ENCODE assay signal across 11 cellular contexts in the genomic region with DNA sequence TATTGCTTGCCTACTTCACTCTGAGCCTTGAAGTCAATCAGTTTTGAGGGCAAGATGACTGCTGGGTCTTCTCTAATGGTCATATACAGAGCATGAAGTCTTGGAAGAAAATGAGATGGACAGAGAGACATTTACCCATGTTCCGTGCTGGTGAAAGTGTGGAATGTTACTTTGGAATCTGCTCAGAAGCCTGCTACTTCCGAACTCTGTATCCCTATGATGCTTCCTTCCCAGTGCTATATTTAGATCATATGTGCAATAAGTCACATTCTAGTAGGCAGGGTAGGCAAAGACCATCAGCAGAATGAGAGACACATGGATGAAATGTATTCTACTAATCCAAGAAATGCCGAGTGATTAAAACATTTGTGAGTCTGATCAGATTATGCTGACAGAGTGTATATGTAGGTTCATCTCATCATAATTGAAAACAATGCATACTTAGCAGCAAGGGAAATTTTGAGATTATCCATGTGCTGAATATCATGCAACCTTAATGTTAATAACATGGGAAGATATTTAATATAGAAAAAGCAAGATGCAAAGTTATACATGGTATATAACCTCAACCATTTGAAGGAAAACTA.
DNase-seq lines count a peak whose midpoint lies in the region; ATAC-seq and TF ChIP-seq lines count a peak whose summit lies in the region.
"Had no signal": no experiment of that assay in that cellular context is flagged by ENCODE, and none has a peak within 500 bp of the region (broad histone marks: within the 10 kb centered on the region; RNA-seq: fewer than 3 reads in every experiment).

No MANE protein-coding gene starts in this region.

- TF ChIP-seq CTCF in cardiac muscle cell (IDR thresholded peaks at IDR 0.05; ENCODE audit: low read depth, low read length) (no peak), osteocyte (IDR thresholded peaks at IDR 0.05) (no peak)

- H3K4me3 ChIP-seq in cardiac muscle cell, result no peak overlapping the region
- H3K4me3 ChIP-seq: smooth muscle cell had no signal

- H3K9me3 Mint-ChIP-seq in osteocyte (ENCODE audit: unreplicated experiment), result no peaks in the 10 kb centered on the region

- no peaks in the 10 kb centered on the region for H3K27me3 Mint-ChIP-seq in osteocyte (ENCODE audit: unreplicated experiment)

- H3K36me3 ChIP-seq in cardiac muscle cell, result no peaks in the 10 kb centered on the region

- DNase-seq in cardiac muscle cell (ENCODE audit: low read depth in 1 of 2, low spot score in 1 of 2) (peak in 1 of 2 donors; percentile 46), Right ventricle myocardium inferior (ENCODE audit: missing footprints) (no peak), amniotic epithelial cell (ENCODE audit: low read depth) (peak; percentile 18), hepatic stellate cell (ENCODE audit: low spot score) (peak; percentile 60), osteocyte (ENCODE audit: extremely low spot score, unreplicated experiment) (no peak), NCI-H1417 (lab: John Stamatoyannopoulos, UW) (no peak)
- DNase-seq: amygdala had no signal

- peaks cover 24% of the 10 kb centered on the region for H3K4me1 ChIP-seq in cardiac muscle cell (ENCODE audit: low read depth)

- peaks cover 2% of the 10 kb centered on the region for H3K36me3 Mint-ChIP-seq in osteocyte (ENCODE audit: unreplicated experiment)

- peaks cover 57% of the 10 kb centered on the region for H3K4me1 Mint-ChIP-seq in osteocyte (ENCODE audit: unreplicated experiment)

- H3K9me3 ChIP-seq in cardiac muscle cell (ENCODE audit: low read depth), result no peaks in the 10 kb centered on the region

- peak overlapping the region; percentile 40 for H3K27ac ChIP-seq in cardiac muscle cell
- H3K27ac ChIP-seq: C4-2B had no signal

- no peak overlapping the region for H3K27ac Mint-ChIP-seq in osteocyte (ENCODE audit: unreplicated experiment)

- no peak overlapping the region for H3K4me3 Mint-ChIP-seq in osteocyte (ENCODE audit: unreplicated experiment)

- intact Hi-C loops in Right ventricle myocardium inferior (cut with DNase I), result no loop called here

- H3K27me3 ChIP-seq in cardiac muscle cell, result no peaks in the 10 kb centered on the region

- ATAC-seq in Right ventricle myocardium inferior (no peak), GM18873 (IDR thresholded peaks at IDR 0.05; ENCODE audit: low FRiP score, unreplicated experiment) (no peak), HG03280 (IDR thresholded peaks at IDR 0.05; ENCODE audit: unreplicated experiment) (no peak)

Comparison
In these comparisons a context has a peak if more than half of its experiments do, and no peak if none do; other contexts are left out.
1. DNase-seq: peak in amniotic epithelial cell (single experiment) and hepatic stellate cell (single experiment); none in Right ventricle myocardium inferior (single experiment), osteocyte (single experiment) and NCI-H1417 (0 of 3).